Comparison of ENCODE assay signal across 1 cellular context in the genomic region with DNA sequence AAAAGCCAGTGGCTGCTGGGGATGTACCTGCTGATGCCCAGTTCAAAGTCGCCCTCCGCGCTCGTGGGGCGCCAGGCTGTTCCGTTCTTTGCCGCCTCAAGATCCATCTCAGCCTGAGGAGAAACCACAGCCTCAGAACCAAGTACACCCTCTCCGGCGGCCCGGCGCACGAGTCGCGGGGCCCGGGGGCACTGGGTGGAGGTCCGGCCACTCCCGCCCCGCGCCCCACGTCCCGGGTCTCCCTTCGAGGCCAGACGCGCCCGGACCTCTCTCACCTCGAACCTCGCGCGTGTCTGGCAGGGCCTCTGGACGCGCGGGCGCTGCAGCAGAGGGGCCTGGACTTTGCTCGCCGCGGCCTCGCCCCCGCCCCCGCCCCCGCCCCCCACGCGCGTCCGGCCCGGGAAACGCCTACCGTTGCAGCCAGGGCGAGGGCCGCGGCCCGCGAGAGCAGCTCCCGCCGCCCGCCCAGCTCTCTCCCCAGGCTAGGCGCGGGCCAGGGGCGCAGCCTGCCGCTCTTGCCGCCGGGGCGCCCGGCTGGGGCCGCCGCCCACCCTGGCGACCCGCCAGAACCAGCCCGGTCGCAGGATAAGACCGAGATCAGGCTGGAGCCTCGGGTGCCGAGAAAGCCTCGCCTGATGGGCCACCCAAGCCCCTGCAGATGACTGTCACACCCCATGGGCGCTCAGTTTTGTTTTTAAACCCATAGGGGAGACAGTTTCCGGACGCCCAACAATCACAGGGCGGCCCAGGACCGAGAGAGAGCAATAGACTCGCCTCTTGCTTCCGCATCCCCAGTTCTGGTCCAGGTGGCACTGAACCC.
TF ChIP-seq lines count a peak whose summit lies in the region.

ABCB4 (minus strand) TSS at position 322 of the 820 bp plus-strand sequence; CDS start at position 107, 215 bp downstream.

TF ChIP-seq in GM12878, 131 proteins besides CTCF, POLR2A, EP300 and RAD21 (continued from another document and continues in another):
- no peak for TF ChIP-seq ZNF622 (IDR thresholded peaks at IDR 0.05)
- TF ChIP-seq RB1 (IDR thresholded peaks at IDR 0.05; ENCODE audit: borderline replicate concordance): no peak
- no peak for TF ChIP-seq MXI1 (IDR thresholded peaks at IDR 0.05; ENCODE audit: low read depth, low read length)
- TF ChIP-seq NFIC (IDR thresholded peaks at IDR 0.05; ENCODE audit: low read depth, low read length): no peak
- 0 out of 2 replicates have a peak, but pooled peaks have one; percentile 14 for TF ChIP-seq DPF2 (IDR thresholded peaks at IDR 0.05)
- TF ChIP-seq TAF1 (IDR thresholded peaks at IDR 0.05; ENCODE audit: borderline replicate concordance, low read depth, low read length): no peak
- no peak for TF ChIP-seq FOXM1 (IDR thresholded peaks at IDR 0.05; ENCODE audit: low read depth, low read length)
- TF ChIP-seq, protein P1, sequence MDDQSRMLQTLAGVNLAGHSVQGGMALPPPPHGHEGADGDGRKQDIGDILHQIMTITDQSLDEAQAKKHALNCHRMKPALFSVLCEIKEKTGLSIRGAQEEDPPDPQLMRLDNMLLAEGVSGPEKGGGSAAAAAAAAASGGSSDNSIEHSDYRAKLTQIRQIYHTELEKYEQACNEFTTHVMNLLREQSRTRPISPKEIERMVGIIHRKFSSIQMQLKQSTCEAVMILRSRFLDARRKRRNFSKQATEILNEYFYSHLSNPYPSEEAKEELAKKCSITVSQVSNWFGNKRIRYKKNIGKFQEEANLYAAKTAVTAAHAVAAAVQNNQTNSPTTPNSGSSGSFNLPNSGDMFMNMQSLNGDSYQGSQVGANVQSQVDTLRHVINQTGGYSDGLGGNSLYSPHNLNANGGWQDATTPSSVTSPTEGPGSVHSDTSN (IDR thresholded peaks at IDR 0.05; ENCODE audit: insufficient replicate concordance, low read depth, low read length): no peak
- no peak for TF ChIP-seq ZNF274 (IDR thresholded peaks at IDR 0.05; ENCODE audit: insufficient read depth, insufficient read length)
- no peak for TF ChIP-seq IRF5 (IDR thresholded peaks at IDR 0.05; ENCODE audit: borderline replicate concordance)
- no peak for TF ChIP-seq ATF3 (IDR thresholded peaks at IDR 0.05; ENCODE audit: borderline replicate concordance, extremely low read depth, low read depth, low read length)
- TF ChIP-seq, protein P2, sequence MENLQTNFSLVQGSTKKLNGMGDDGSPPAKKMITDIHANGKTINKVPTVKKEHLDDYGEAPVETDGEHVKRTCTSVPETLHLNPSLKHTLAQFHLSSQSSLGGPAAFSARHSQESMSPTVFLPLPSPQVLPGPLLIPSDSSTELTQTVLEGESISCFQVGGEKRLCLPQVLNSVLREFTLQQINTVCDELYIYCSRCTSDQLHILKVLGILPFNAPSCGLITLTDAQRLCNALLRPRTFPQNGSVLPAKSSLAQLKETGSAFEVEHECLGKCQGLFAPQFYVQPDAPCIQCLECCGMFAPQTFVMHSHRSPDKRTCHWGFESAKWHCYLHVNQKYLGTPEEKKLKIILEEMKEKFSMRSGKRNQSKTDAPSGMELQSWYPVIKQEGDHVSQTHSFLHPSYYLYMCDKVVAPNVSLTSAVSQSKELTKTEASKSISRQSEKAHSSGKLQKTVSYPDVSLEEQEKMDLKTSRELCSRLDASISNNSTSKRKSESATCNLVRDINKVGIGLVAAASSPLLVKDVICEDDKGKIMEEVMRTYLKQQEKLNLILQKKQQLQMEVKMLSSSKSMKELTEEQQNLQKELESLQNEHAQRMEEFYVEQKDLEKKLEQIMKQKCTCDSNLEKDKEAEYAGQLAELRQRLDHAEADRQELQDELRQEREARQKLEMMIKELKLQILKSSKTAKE (IDR thresholded peaks at IDR 0.05; ENCODE audit: low read depth, poor library complexity, severe bottlenecking): no peak
- TF ChIP-seq, protein P3, sequence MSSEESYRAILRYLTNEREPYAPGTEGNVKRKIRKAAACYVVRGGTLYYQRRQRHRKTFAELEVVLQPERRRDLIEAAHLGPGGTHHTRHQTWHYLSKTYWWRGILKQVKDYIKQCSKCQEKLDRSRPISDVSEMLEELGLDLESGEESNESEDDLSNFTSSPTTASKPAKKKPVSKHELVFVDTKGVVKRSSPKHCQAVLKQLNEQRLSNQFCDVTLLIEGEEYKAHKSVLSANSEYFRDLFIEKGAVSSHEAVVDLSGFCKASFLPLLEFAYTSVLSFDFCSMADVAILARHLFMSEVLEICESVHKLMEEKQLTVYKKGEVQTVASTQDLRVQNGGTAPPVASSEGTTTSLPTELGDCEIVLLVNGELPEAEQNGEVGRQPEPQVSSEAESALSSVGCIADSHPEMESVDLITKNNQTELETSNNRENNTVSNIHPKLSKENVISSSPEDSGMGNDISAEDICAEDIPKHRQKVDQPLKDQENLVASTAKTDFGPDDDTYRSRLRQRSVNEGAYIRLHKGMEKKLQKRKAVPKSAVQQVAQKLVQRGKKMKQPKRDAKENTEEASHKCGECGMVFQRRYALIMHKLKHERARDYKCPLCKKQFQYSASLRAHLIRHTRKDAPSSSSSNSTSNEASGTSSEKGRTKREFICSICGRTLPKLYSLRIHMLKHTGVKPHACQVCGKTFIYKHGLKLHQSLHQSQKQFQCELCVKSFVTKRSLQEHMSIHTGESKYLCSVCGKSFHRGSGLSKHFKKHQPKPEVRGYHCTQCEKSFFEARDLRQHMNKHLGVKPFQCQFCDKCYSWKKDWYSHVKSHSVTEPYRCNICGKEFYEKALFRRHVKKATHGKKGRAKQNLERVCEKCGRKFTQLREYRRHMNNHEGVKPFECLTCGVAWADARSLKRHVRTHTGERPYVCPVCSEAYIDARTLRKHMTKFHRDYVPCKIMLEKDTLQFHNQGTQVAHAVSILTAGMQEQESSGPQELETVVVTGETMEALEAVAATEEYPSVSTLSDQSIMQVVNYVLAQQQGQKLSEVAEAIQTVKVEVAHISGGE (CRISPR knock-in tag; IDR thresholded peaks at IDR 0.05): no peak
- TF ChIP-seq YY1 (IDR thresholded peaks at IDR 0.05; ENCODE audit: low read depth, low read length): no peak
- no peak for TF ChIP-seq POU2F2 (IDR thresholded peaks at IDR 0.05; ENCODE audit: borderline replicate concordance, low read depth, low read length)
- TF ChIP-seq, protein P4, sequence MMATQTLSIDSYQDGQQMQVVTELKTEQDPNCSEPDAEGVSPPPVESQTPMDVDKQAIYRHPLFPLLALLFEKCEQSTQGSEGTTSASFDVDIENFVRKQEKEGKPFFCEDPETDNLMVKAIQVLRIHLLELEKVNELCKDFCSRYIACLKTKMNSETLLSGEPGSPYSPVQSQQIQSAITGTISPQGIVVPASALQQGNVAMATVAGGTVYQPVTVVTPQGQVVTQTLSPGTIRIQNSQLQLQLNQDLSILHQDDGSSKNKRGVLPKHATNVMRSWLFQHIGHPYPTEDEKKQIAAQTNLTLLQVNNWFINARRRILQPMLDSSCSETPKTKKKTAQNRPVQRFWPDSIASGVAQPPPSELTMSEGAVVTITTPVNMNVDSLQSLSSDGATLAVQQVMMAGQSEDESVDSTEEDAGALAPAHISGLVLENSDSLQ (IDR thresholded peaks at IDR 0.05): no peak
- TF ChIP-seq ZBTB40 (IDR thresholded peaks at IDR 0.05; ENCODE audit: borderline replicate concordance): no peak
- TF ChIP-seq CHD1 (IDR thresholded peaks at IDR 0.05; ENCODE audit: low read depth, low read length): no peak
- TF ChIP-seq LARP7 (IDR thresholded peaks at IDR 0.05): no peak
- TF ChIP-seq RAD51 (IDR thresholded peaks at IDR 0.05): no peak
- TF ChIP-seq IKZF2 (IDR thresholded peaks at IDR 0.05): no peak
- TF ChIP-seq SIX5 (IDR thresholded peaks at IDR 0.05; ENCODE audit: low read depth, low read length, severe bottlenecking): no peak
- no peak for TF ChIP-seq IRF3 (IDR thresholded peaks at IDR 0.05)
- no peak for TF ChIP-seq CEBPZ (IDR thresholded peaks at IDR 0.05; ENCODE audit: low read depth, low read length)
- TF ChIP-seq NR2C2 (IDR thresholded peaks at IDR 0.05; ENCODE audit: borderline replicate concordance, control insufficient read depth, insufficient read length, low read depth): no peak
- no peak; the same call in 1 of the 2 replicates for TF ChIP-seq NKRF (conservative IDR thresholded peaks at IDR 0.05)
- no peak for TF ChIP-seq RELA (IDR thresholded peaks at IDR 0.05; ENCODE audit: borderline replicate concordance, partially characterized antibody)
- no peak for TF ChIP-seq SUZ12 (IDR thresholded peaks at IDR 0.05; ENCODE audit: unreplicated experiment)
- TF ChIP-seq FOS (IDR thresholded peaks at IDR 0.05; ENCODE audit: borderline replicate concordance, extremely low read depth, insufficient read length): no peak
- TF ChIP-seq HDGF (IDR thresholded peaks at IDR 0.05): no peak
- no peak for TF ChIP-seq RBBP5 (conservative IDR thresholded peaks at IDR 0.05)
- no peak for TF ChIP-seq MYC (IDR thresholded peaks at IDR 0.05; ENCODE audit: insufficient read depth, insufficient read length, insufficient replicate concordance, low read length, severe bottlenecking)
